In genomic region chr4:242121-242848, GRCh38 we compare ENCODE assay signal across 8 cellular contexts.
A peak's percentile ranks its signal among the peaks of the same experiment; 100 is the strongest.
DNase-seq lines count a peak whose midpoint lies in the region; ATAC-seq and TF ChIP-seq lines count a peak whose summit lies in the region.

No MANE protein-coding gene starts in this region.

- DNase-seq in HuH-7 (ENCODE audit: low spot score) (peak; percentile 27), RPMI8226 (peak; percentile 75), head of caudate nucleus (peak; percentile 19 to 88 (median 70)), progenitor cell of endocrine pancreas (ENCODE audit: low spot score, unreplicated experiment) (no peak), upper lobe of left lung (peak in 1 of 2 donors; percentile 77)
- peak; percentile 79 for DNase-seq in activated naive CD4-positive, alpha-beta T cell treated with anti-CD3 and anti-CD28 coated beads for 36 hours

- H3K27ac ChIP-seq in upper lobe of left lung: peak overlapping the region; percentile 38 to 68 (median 61)

- no peaks in the 10 kb centered on the region for H3K36me3 ChIP-seq in upper lobe of left lung

- H3K27me3 Mint-ChIP-seq in activated naive CD4-positive, alpha-beta T cell treated with anti-CD3 and anti-CD28 coated beads for 36 hours (ENCODE audit: low read depth): no peaks in the 10 kb centered on the region
- no peaks in the 10 kb centered on the region for H3K27me3 Mint-ChIP-seq in progenitor cell of endocrine pancreas

- ATAC-seq in upper lobe of left lung (ENCODE audit: low FRiP score in 2 of 2) (peak; percentile 91 to 96), HG02852 (IDR thresholded peaks at IDR 0.05; ENCODE audit: unreplicated experiment) (no peak)

- H3K4me3 ChIP-seq in upper lobe of left lung: peak overlapping the region; percentile 43 to 58 (median 52)

- TF ChIP-seq CTCF in GM12873 (IDR thresholded peaks at IDR 0.05; ENCODE audit: insufficient read depth, low read depth, low read length, missing control alignments): peak; percentile 73
- TF ChIP-seq CTCF in progenitor cell of endocrine pancreas (IDR thresholded peaks at IDR 0.05; ENCODE audit: unreplicated experiment): peak; percentile 16
- peak; percentile 81 to 92 (median 88) for TF ChIP-seq CTCF in upper lobe of left lung (IDR thresholded peaks at IDR 0.05)

- H3K27ac Mint-ChIP-seq in activated naive CD4-positive, alpha-beta T cell treated with anti-CD3 and anti-CD28 coated beads for 36 hours: peak overlapping the region; percentile 55
- H3K27ac Mint-ChIP-seq in progenitor cell of endocrine pancreas: no peak overlapping the region

- H3K4me1 ChIP-seq in upper lobe of left lung: peaks cover 0 to 8% (median 4%) of the 10 kb centered on the region in 4 donors

- H3K9me3 Mint-ChIP-seq in activated naive CD4-positive, alpha-beta T cell treated with anti-CD3 and anti-CD28 coated beads for 36 hours: peaks cover 4% of the 10 kb centered on the region
- H3K9me3 Mint-ChIP-seq in progenitor cell of endocrine pancreas (ENCODE audit: low read depth): peaks cover 60% of the 10 kb centered on the region

- WGBS in upper lobe of left lung, 2 donors: 20 to 29% methylated on average over 15 of the region's 15 CpGs

- CTCF ChIA-PET in activated naive CD4-positive, alpha-beta T cell treated with anti-CD3 and anti-CD28 coated beads for 36 hours (lab: Charles Lee): interaction anchor here (0.6 to 2.8 kb wide), 3 partner anchors 11 to 214 kb away, joined by 3 to 9 read pairs (median 4); no protein-coding TSS in a partner anchor

- peak overlapping the region; percentile 79 for H3K4me3 Mint-ChIP-seq in activated naive CD4-positive, alpha-beta T cell treated with anti-CD3 and anti-CD28 coated beads for 36 hours
- no peak overlapping the region for H3K4me3 Mint-ChIP-seq in progenitor cell of endocrine pancreas (ENCODE audit: low read depth)

- H3K36me3 Mint-ChIP-seq in activated naive CD4-positive, alpha-beta T cell treated with anti-CD3 and anti-CD28 coated beads for 36 hours (ENCODE audit: low read depth): no peaks in the 10 kb centered on the region
- peaks cover 35% of the 10 kb centered on the region for H3K36me3 Mint-ChIP-seq in progenitor cell of endocrine pancreas (ENCODE audit: insufficient read depth)

- no peak for TF ChIP-seq POLR2A in upper lobe of left lung (IDR thresholded peaks at IDR 0.05)

- peaks cover 7% of the 10 kb centered on the region for H3K4me1 Mint-ChIP-seq in activated naive CD4-positive, alpha-beta T cell treated with anti-CD3 and anti-CD28 coated beads for 36 hours (ENCODE audit: low read depth)
- H3K4me1 Mint-ChIP-seq in progenitor cell of endocrine pancreas (ENCODE audit: low read depth): no peaks in the 10 kb centered on the region

- intact Hi-C loops in activated naive CD4-positive, alpha-beta T cell treated with anti-CD3 and anti-CD28 coated beads for 36 hours (cut with micrococcal nuclease): loop anchor here (2.0 to 10.0 kb wide), 4 partner anchors 120 to 755 kb away; partner anchors contain the start of genes ATP5ME, MYL5 and ZNF718
- intact Hi-C loops in head of caudate nucleus (cut with DNase I): loop anchor here (5.0 kb wide), 1 partner anchor 95 kb away; the partner anchor contains the start of gene ZNF141

- no peaks in the 10 kb centered on the region for H3K27me3 ChIP-seq in upper lobe of left lung

- H3K9me3 ChIP-seq in upper lobe of left lung: peaks cover 0 to 8% (median 2%) of the 10 kb centered on the region in 4 donors

- no peak for TF ChIP-seq EP300 in upper lobe of left lung (IDR thresholded peaks at IDR 0.05)

Comparison
In these comparisons a context has a peak if more than half of its experiments do, and no peak if none do; other contexts are left out.
1. CTCF ChIP-seq: peak in every context shown above with its lines; median percentile 88 in upper lobe of left lung; 73 in GM12873; 16 in progenitor cell of endocrine pancreas.